Comparison of ENCODE assay signal across 31 cellular contexts in genomic region chr9:136178773-136179075, GRCh38. TPM values are rescaled to one million over a fixed set of nuclear protein-coding genes. Genes with fewer than 3 reads are reported as not detected.
A peak's percentile ranks its signal among the peaks of the same experiment; 100 is the strongest.
DNase-seq lines count a peak whose midpoint lies in the region; ATAC-seq, FAIRE-seq and TF ChIP-seq lines count a peak whose summit lies in the region.
"Had no signal": no experiment of that assay in that cellular context is flagged by ENCODE, and none has a peak within 500 bp of the region (broad histone marks: within the 10 kb centered on the region; RNA-seq: fewer than 3 reads in every experiment).

No MANE protein-coding gene starts in this region.

- H4K20me1 ChIP-seq in neural progenitor cell (ENCODE audit: low read depth): peaks cover 10% of the 10 kb centered on the region

- no peak overlapping the region for H3K27ac ChIP-seq in neural progenitor cell
- H3K27ac ChIP-seq: KMS-11, SJSA1 had no signal

- H3K36me3 ChIP-seq in neural progenitor cell: no peaks in the 10 kb centered on the region
- H3K36me3 ChIP-seq: SJSA1 had no signal

- H3K9ac ChIP-seq in neural progenitor cell: no peak overlapping the region
- H3K9ac ChIP-seq: KMS-11 had no signal

- peaks cover 18% of the 10 kb centered on the region for H3F3A ChIP-seq in neural progenitor cell (ENCODE audit: low read depth)

- H3K27me3 ChIP-seq in neural progenitor cell: no peaks in the 10 kb centered on the region

- peaks cover 17% of the 10 kb centered on the region for H3K4me1 Mint-ChIP-seq in neural progenitor cell
- no peaks in the 10 kb centered on the region for H3K4me1 Mint-ChIP-seq in stimulated activated effector memory CD8-positive, alpha-beta T cell treated with anti-CD3 and anti-CD28 coated beads, Interleukin-12 subunit alpha, Interleukin-12 subunit beta, amount 100 ng/mL, for 72 hours
- H3K4me1 Mint-ChIP-seq: CD4-positive, alpha-beta memory T cell; IgD-negative memory B cell had no signal

- DNase-seq in Right ventricle myocardium inferior (ENCODE audit: missing footprints) (peak; percentile 37), Right ventricle myocardium superior (no peak), D721Med (ENCODE audit: insufficient read length, low spot score) (peak; percentile 41), HuH-7.5 (ENCODE audit: low spot score) (peak; percentile 42), neural progenitor cell (ENCODE audit: low spot score) (peak; percentile 61), globus pallidus (ENCODE audit: low spot score) (no peak)
- DNase-seq in stimulated activated effector memory CD8-positive, alpha-beta T cell treated with anti-CD3 and anti-CD28 coated beads, Interleukin-12 subunit alpha, Interleukin-12 subunit beta, amount 100 ng/mL, for 72 hours (ENCODE audit: low spot score in 2 of 2): no peak
- no peak for DNase-seq in activated CD4-positive, alpha-beta T cell treated with anti-CD3 and anti-CD28 coated beads, Interleukin-2, amount 50 U/mL, for 4 hours
- DNase-seq: C1 segment of cervical spinal cord; CD4-positive, alpha-beta memory T cell; COR-L47; DMS 273 treated with DMSO at 0.1 percent for 48 hours; DMS79; EL; GF-D8; MM.1S; NCI-H1417; NCI-H1694; NCI-H2029 treated with DMSO at 0.1 percent for 48 hours; NCI-H226; NCI-H510A; NCI-H69; PC-3; T-helper 1 cell had no signal

- H3K4me3 Mint-ChIP-seq in neural progenitor cell: peak overlapping the region; percentile 41
- H3K4me3 Mint-ChIP-seq in stimulated activated effector memory CD8-positive, alpha-beta T cell treated with anti-CD3 and anti-CD28 coated beads, Interleukin-12 subunit alpha, Interleukin-12 subunit beta, amount 100 ng/mL, for 72 hours: no peak overlapping the region
- H3K4me3 Mint-ChIP-seq: CD4-positive, alpha-beta memory T cell; IgD-negative memory B cell had no signal

- intact Hi-C loops in Right ventricle myocardium inferior (cut with DNase I) (no loop called here), Right ventricle myocardium superior (cut with DNase I) (no loop called here)

- no peak for TF ChIP-seq CTCF in D721Med (IDR thresholded peaks at IDR 0.05; ENCODE audit: insufficient read depth, missing control alignments)
- TF ChIP-seq CTCF in neural progenitor cell (IDR thresholded peaks at IDR 0.05): no peak

- H3K27ac Mint-ChIP-seq in neural progenitor cell: no peak overlapping the region
- no peak overlapping the region for H3K27ac Mint-ChIP-seq in stimulated activated effector memory CD8-positive, alpha-beta T cell treated with anti-CD3 and anti-CD28 coated beads, Interleukin-12 subunit alpha, Interleukin-12 subunit beta, amount 100 ng/mL, for 72 hours
- H3K27ac Mint-ChIP-seq: CD4-positive, alpha-beta memory T cell; IgD-negative memory B cell had no signal

- no peaks in the 10 kb centered on the region for H3K9me3 Mint-ChIP-seq in neural progenitor cell
- H3K9me3 Mint-ChIP-seq in stimulated activated effector memory CD8-positive, alpha-beta T cell treated with anti-CD3 and anti-CD28 coated beads, Interleukin-12 subunit alpha, Interleukin-12 subunit beta, amount 100 ng/mL, for 72 hours: no peaks in the 10 kb centered on the region
- H3K9me3 Mint-ChIP-seq: CD4-positive, alpha-beta memory T cell; IgD-negative memory B cell had no signal

- peak overlapping the region; percentile 40 for H3K4me2 ChIP-seq in neural progenitor cell
- H3K4me2 ChIP-seq: KMS-11 had no signal

- H3K9me3 ChIP-seq in neural progenitor cell (ENCODE audit: low read depth): no peaks in the 10 kb centered on the region
- H3K9me3 ChIP-seq: SJSA1 had no signal

- FAIRE-seq in D721Med (lab: Jason Lieb, UNC): no peak
- FAIRE-seq: A204.1, GM12891 had no signal

- peaks cover 29% of the 10 kb centered on the region for H3K4me1 ChIP-seq in neural progenitor cell
- H3K4me1 ChIP-seq: SJSA1 had no signal

- H3K4me3 ChIP-seq in neural progenitor cell: no peak overlapping the region
- H3K4me3 ChIP-seq: SJSA1 had no signal

- no peaks in the 10 kb centered on the region for H3K79me2 ChIP-seq in neural progenitor cell (ENCODE audit: low read depth)

- no peaks in the 10 kb centered on the region for H3K36me3 Mint-ChIP-seq in neural progenitor cell
- no peaks in the 10 kb centered on the region for H3K36me3 Mint-ChIP-seq in stimulated activated effector memory CD8-positive, alpha-beta T cell treated with anti-CD3 and anti-CD28 coated beads, Interleukin-12 subunit alpha, Interleukin-12 subunit beta, amount 100 ng/mL, for 72 hours
- H3K36me3 Mint-ChIP-seq: CD4-positive, alpha-beta memory T cell; IgD-negative memory B cell had no signal

- no peak overlapping the region for H2AFZ ChIP-seq in neural progenitor cell (replicated peaks)

- peaks cover 4% of the 10 kb centered on the region for H3K27me3 Mint-ChIP-seq in neural progenitor cell (ENCODE audit: insufficient read depth, low read depth)

- ATAC-seq in Right ventricle myocardium inferior (no peak), Right ventricle myocardium superior (ENCODE audit: poor library complexity) (no peak)
- no peak for ATAC-seq in stimulated activated effector memory CD8-positive, alpha-beta T cell treated with anti-CD3 and anti-CD28 coated beads, Interleukin-12 subunit alpha, Interleukin-12 subunit beta, amount 100 ng/mL, for 72 hours
- ATAC-seq: PC-3 had no signal

RNA-seq across cellular contexts. Expression of gene LHX3, which starts 26.2 kb away (rescaled TPM):
- not detected for total RNA-seq in Right ventricle myocardium inferior
- total RNA-seq in Right ventricle myocardium superior: not detected
- total RNA-seq in neural progenitor cell (ENCODE audit: low replicate concordance): not detected in 2 replicates
- total RNA-seq: CD4-positive, alpha-beta memory T cell; H4; HT-29; PC-3; SJSA1 had no signal

Comparison
In these comparisons a context has a peak if more than half of its experiments do, and no peak if none do; other contexts are left out.
1. DNase-seq: peak in Right ventricle myocardium inferior (single experiment), D721Med (single experiment), HuH-7.5 (single experiment) and neural progenitor cell (single experiment); none in Right ventricle myocardium superior (single experiment), globus pallidus (single experiment), stimulated activated effector memory CD8-positive, alpha-beta T cell treated with anti-CD3 and anti-CD28 coated beads, Interleukin-12 subunit alpha, Interleukin-12 subunit beta, amount 100 ng/mL, for 72 hours (0 of 2) and activated CD4-positive, alpha-beta T cell treated with anti-CD3 and anti-CD28 coated beads, Interleukin-2, amount 50 U/mL, for 4 hours (0 of 2).